Comparison of ENCODE assay signal across 14 cellular contexts in genomic region chr11:30113326-30113873, GRCh38.
DNase-seq lines count a peak whose midpoint lies in the region; ATAC-seq and TF ChIP-seq lines count a peak whose summit lies in the region.
"Had no signal": no experiment of that assay in that cellular context is flagged by ENCODE, and none has a peak within 500 bp of the region (broad histone marks: within the 10 kb centered on the region; RNA-seq: fewer than 3 reads in every experiment).

No MANE protein-coding gene starts in this region.

- no peaks in the 10 kb centered on the region for H3K79me2 ChIP-seq in parathyroid adenoma

- no peaks in the 10 kb centered on the region for H3K4me1 Mint-ChIP-seq in activated naive CD4-positive, alpha-beta T cell treated with anti-CD3 and anti-CD28 coated beads, Interleukin-2, amount 10 ng/mL, durations not matched to agents 7 days and 5 days
- H3K4me1 Mint-ChIP-seq: CD4-positive, alpha-beta memory T cell; IgD-negative memory B cell had no signal

- no peak overlapping the region for H3K9ac ChIP-seq in parathyroid adenoma

- H2AFZ ChIP-seq in parathyroid adenoma, result peak overlapping the region; percentile 33

- H3K9me3 ChIP-seq in parathyroid adenoma (ENCODE audit: control insufficient read depth, low read length), result no peaks in the 10 kb centered on the region
- H3K9me3 ChIP-seq: BE2C had no signal

- no peaks in the 10 kb centered on the region for H3K36me3 ChIP-seq in parathyroid adenoma (ENCODE audit: control insufficient read depth, insufficient read depth, low read length)
- H3K36me3 ChIP-seq: BE2C had no signal

- H3K4me1 ChIP-seq in parathyroid adenoma, result no peaks in the 10 kb centered on the region
- H3K4me1 ChIP-seq: BE2C had no signal

- no peak for TF ChIP-seq CTCF in AG10803 (conservative IDR thresholded peaks at IDR 0.05; ENCODE audit: low read length)
- TF ChIP-seq CTCF in parathyroid adenoma (IDR thresholded peaks at IDR 0.05), result no peak

- H3K4me3 Mint-ChIP-seq in activated naive CD4-positive, alpha-beta T cell treated with anti-CD3 and anti-CD28 coated beads, Interleukin-2, amount 10 ng/mL, durations not matched to agents 7 days and 5 days, result no peak overlapping the region
- H3K4me3 Mint-ChIP-seq: CD4-positive, alpha-beta memory T cell; IgD-negative memory B cell had no signal

- H3K4me3 ChIP-seq in AG10803 (ENCODE audit: low read length) (no peak overlapping the region), parathyroid adenoma (ENCODE audit: low read depth, low read length) (no peak overlapping the region)

- no peak for ATAC-seq in HG02870 (IDR thresholded peaks at IDR 0.05; ENCODE audit: unreplicated experiment)
- ATAC-seq in GM18517 (IDR thresholded peaks at IDR 0.05; ENCODE audit: unreplicated experiment), result no peak

- H3K27ac Mint-ChIP-seq in activated naive CD4-positive, alpha-beta T cell treated with anti-CD3 and anti-CD28 coated beads, Interleukin-2, amount 10 ng/mL, durations not matched to agents 7 days and 5 days, result no peak overlapping the region
- H3K27ac Mint-ChIP-seq: CD4-positive, alpha-beta memory T cell; IgD-negative memory B cell had no signal

- H3K27ac ChIP-seq in parathyroid adenoma, result no peak overlapping the region
- H3K27ac ChIP-seq: C4-2B had no signal

- no peak overlapping the region for H3K4me2 ChIP-seq in parathyroid adenoma (ENCODE audit: low read length)

- no peaks in the 10 kb centered on the region for H3K27me3 ChIP-seq in parathyroid adenoma (ENCODE audit: control insufficient read depth, insufficient read depth, low read length)
- H3K27me3 ChIP-seq: BE2C had no signal

- no peaks in the 10 kb centered on the region for H3K36me3 Mint-ChIP-seq in activated naive CD4-positive, alpha-beta T cell treated with anti-CD3 and anti-CD28 coated beads, Interleukin-2, amount 10 ng/mL, durations not matched to agents 7 days and 5 days
- H3K36me3 Mint-ChIP-seq: CD4-positive, alpha-beta memory T cell; IgD-negative memory B cell had no signal

- DNase-seq in AG10803 (ENCODE audit: low read depth) (peak; percentile 1), NCI-H226 (peak; percentile 37), kidney glomerular epithelial cell (lab: John Stamatoyannopoulos, UW) (peak; percentile 65)
- DNase-seq in activated naive CD4-positive, alpha-beta T cell treated with anti-CD3 and anti-CD28 coated beads, Interleukin-2, amount 10 ng/mL, durations not matched to agents 7 days and 5 days, result no peak
- DNase-seq: BE2C; CD4-positive, alpha-beta memory T cell; DMS153; GF-D8; HCEC 1CT had no signal

- CTCF ChIA-PET in activated naive CD4-positive, alpha-beta T cell treated with anti-CD3 and anti-CD28 coated beads, Interleukin-2, amount 10 ng/mL, durations not matched to agents 7 days and 5 days (lab: Charles Lee), result interaction anchor here (1.2 kb wide), 1 partner anchor 29 kb away, joined by 3 read pairs; no protein-coding TSS in a partner anchor

- no peaks in the 10 kb centered on the region for H3K9me3 Mint-ChIP-seq in activated naive CD4-positive, alpha-beta T cell treated with anti-CD3 and anti-CD28 coated beads, Interleukin-2, amount 10 ng/mL, durations not matched to agents 7 days and 5 days
- H3K9me3 Mint-ChIP-seq: CD4-positive, alpha-beta memory T cell; IgD-negative memory B cell had no signal

- no peaks in the 10 kb centered on the region for H3K27me3 Mint-ChIP-seq in activated naive CD4-positive, alpha-beta T cell treated with anti-CD3 and anti-CD28 coated beads, Interleukin-2, amount 10 ng/mL, durations not matched to agents 7 days and 5 days
